ENCODE assay signal across 16 cellular contexts in genomic region chr3:13559751-13560540, GRCh38. TPM values are rescaled to one million over a fixed set of nuclear protein-coding genes. Genes with fewer than 3 reads are reported as not detected.
DNase-seq lines count a peak whose midpoint lies in the region; ATAC-seq, FAIRE-seq and TF ChIP-seq lines count a peak whose summit lies in the region.
"Had no signal": no experiment of that assay in that cellular context is flagged by ENCODE, and none has a peak within 500 bp of the region (broad histone marks: within the 10 kb centered on the region; RNA-seq: fewer than 3 reads in every experiment).

No MANE protein-coding gene starts in this region.

- peak overlapping the region; percentile 7 for H3K27ac ChIP-seq in endodermal cell (ENCODE audit: low read depth, low read length)
- peak overlapping the region; percentile 9 for H3K27ac ChIP-seq in right cardiac atrium (ENCODE audit: low read length)
- H3K27ac ChIP-seq in subcutaneous abdominal adipose tissue (ENCODE audit: low read depth, low read length) = peak overlapping the region; percentile 39
- H3K27ac ChIP-seq in transverse colon = no peak overlapping the region
- H3K27ac ChIP-seq: SJSA1 had no signal

- no peak for TF ChIP-seq EP300 in transverse colon (IDR thresholded peaks at IDR 0.05; ENCODE audit: low read depth)

- H3K9me3 ChIP-seq in endodermal cell (ENCODE audit: control insufficient read depth, low read length) (no peaks in the 10 kb centered on the region), right cardiac atrium (ENCODE audit: control insufficient read depth, low read length) (no peaks in the 10 kb centered on the region), subcutaneous abdominal adipose tissue (ENCODE audit: control insufficient read depth in 5 of 5, low read length in 5 of 5) (peaks cover 0 to 3% (median 0%) of the 10 kb centered on the region in 5 donors), transverse colon (no peaks in the 10 kb centered on the region)
- H3K9me3 ChIP-seq: BE2C, SJSA1 had no signal

- H3K27me3 Mint-ChIP-seq in endodermal cell (ENCODE audit: insufficient read depth) = no peaks in the 10 kb centered on the region

- no peak for FAIRE-seq in urothelium cell line (lab: Jason Lieb, UNC)

- H3K4me1 ChIP-seq in endodermal cell (ENCODE audit: control insufficient read depth, insufficient read depth, low read length) (peaks cover 7% of the 10 kb centered on the region), right cardiac atrium (ENCODE audit: control insufficient read depth, insufficient read depth, low read length) (peaks cover 6% of the 10 kb centered on the region), subcutaneous abdominal adipose tissue (ENCODE audit: control insufficient read depth in 5 of 5, insufficient read depth in 5 of 5, low read length in 5 of 5) (peaks cover 5 to 68% (median 45%) of the 10 kb centered on the region in 5 donors), transverse colon (no peaks in the 10 kb centered on the region)
- H3K4me1 ChIP-seq: SJSA1 had no signal

- no peaks in the 10 kb centered on the region for H3K36me3 ChIP-seq in endodermal cell (ENCODE audit: control insufficient read depth, insufficient read depth, low read length)
- H3K36me3 ChIP-seq in subcutaneous abdominal adipose tissue (ENCODE audit: control insufficient read depth in 5 of 5, insufficient read depth in 5 of 5, low read length in 5 of 5) = peaks cover 0 to 6% (median 0%) of the 10 kb centered on the region in 5 donors
- H3K36me3 ChIP-seq in transverse colon = no peaks in the 10 kb centered on the region
- H3K36me3 ChIP-seq: BE2C, SJSA1 had no signal

- in situ Hi-C loops in transverse colon (cut with MboI; ENCODE audit: low pct_ligation_motif_present in 1 of 4, low pct_unique_long_range_greater_than_20kb in 1 of 4, low sequenced_read_pairs in 3 of 4) = no loop called here

- peaks cover 16% of the 10 kb centered on the region for H3K4me1 Mint-ChIP-seq in endodermal cell

- DNase-seq in NCI-H226 (peak; percentile 94), endodermal cell (no peak), right cardiac atrium (peak; percentile 74 to 83 (median 83)), iPS-NIHi11 (ENCODE audit: low spot score) (no peak), transverse colon (no peak), urothelium cell line (ENCODE audit: low spot score) (no peak)
- no peak for DNase-seq in activated CD4-positive, alpha-beta T cell treated with anti-CD3 and anti-CD28 coated beads for 48 hours
- DNase-seq: activated CD4-positive, alpha-beta T cell treated with anti-CD3 and anti-CD28 coated beads, Interleukin-2, amount 50 U/mL, for 4 hours; activated T-cell treated with anti-CD3 and anti-CD28 coated beads, Interleukin-2, amount 50 U/mL, for 4 hours; BE2C; NCI-H1048; stimulated activated naive CD8-positive, alpha-beta T cell treated with anti-CD3 and anti-CD28 coated beads, Interleukin-15, amount 100 ng/mL, for 72 hours had no signal

- H3K4me3 Mint-ChIP-seq in endodermal cell = no peak overlapping the region
- H3K4me3 Mint-ChIP-seq: activated T-cell treated with anti-CD3 and anti-CD28 coated beads, Interleukin-2, amount 50 U/mL, for 4 hours; stimulated activated naive CD8-positive, alpha-beta T cell treated with anti-CD3 and anti-CD28 coated beads, Interleukin-15, amount 100 ng/mL, for 72 hours had no signal

- WGBS in endodermal cell (ENCODE audit: insufficient coverage in 1 of 2, insufficient read length in 1 of 2), 2 experiments = 92 to 94% methylated on average over 5 to 12 of the region's 12 CpGs
- WGBS in right cardiac atrium = 36% methylated on average over 12 of the region's 12 CpGs
- WGBS in transverse colon (ENCODE audit: low coverage in 1 of 2), 2 donors = 48 to 56% methylated on average over 2 to 12 of the region's 12 CpGs

- ATAC-seq in right cardiac atrium = peak; percentile 67 to 86
- ATAC-seq: activated T-cell treated with anti-CD3 and anti-CD28 coated beads, Interleukin-2, amount 50 U/mL, for 4 hours; stimulated activated naive CD8-positive, alpha-beta T cell treated with anti-CD3 and anti-CD28 coated beads, Interleukin-15, amount 100 ng/mL, for 72 hours had no signal

- intact Hi-C loops in right cardiac atrium (cut with DNase I) = loop anchor here in 1 of 4 donors (10.0 kb wide), 1 partner anchor 65 kb away; no protein-coding TSS in a partner anchor
- intact Hi-C loops in transverse colon (cut with DNase I; ENCODE audit: low total_unique reads) = no loop called here

- TF ChIP-seq CTCF in endodermal cell (conservative IDR thresholded peaks at IDR 0.05) = no peak
- TF ChIP-seq CTCF in transverse colon (IDR thresholded peaks at IDR 0.05) = no peak

- H3K9me3 Mint-ChIP-seq in endodermal cell = no peaks in the 10 kb centered on the region
- H3K9me3 Mint-ChIP-seq: activated T-cell treated with anti-CD3 and anti-CD28 coated beads, Interleukin-2, amount 50 U/mL, for 4 hours; stimulated activated naive CD8-positive, alpha-beta T cell treated with anti-CD3 and anti-CD28 coated beads, Interleukin-15, amount 100 ng/mL, for 72 hours had no signal

- no peak overlapping the region for H3K9ac ChIP-seq in endodermal cell (ENCODE audit: extremely low read depth, low read length, poor library complexity, severe bottlenecking)
- H3K9ac ChIP-seq in subcutaneous abdominal adipose tissue (ENCODE audit: low read length in 5 of 5) = peak overlapping the region in 1 of 5 donors; percentile 13

- TF ChIP-seq POLR2A in transverse colon (IDR thresholded peaks at IDR 0.05) = no peak

- H3K4me3 ChIP-seq in endodermal cell (ENCODE audit: low read length) = no peak overlapping the region
- H3K4me3 ChIP-seq in right cardiac atrium (ENCODE audit: low read length) = no peak overlapping the region
- no peak overlapping the region for H3K4me3 ChIP-seq in subcutaneous abdominal adipose tissue (ENCODE audit: low read depth in 1 of 5, low read length in 5 of 5)
- H3K4me3 ChIP-seq in transverse colon = no peak overlapping the region
- H3K4me3 ChIP-seq: SJSA1 had no signal

- H3K36me3 Mint-ChIP-seq in endodermal cell (ENCODE audit: low read depth) = peaks cover 2% of the 10 kb centered on the region
- H3K36me3 Mint-ChIP-seq: IgD-negative memory B cell had no signal

- H3K27ac Mint-ChIP-seq in endodermal cell = no peak overlapping the region
- H3K27ac Mint-ChIP-seq: IgD-negative memory B cell; progenitor cell of endocrine pancreas; stimulated activated naive CD8-positive, alpha-beta T cell treated with anti-CD3 and anti-CD28 coated beads, Interleukin-15, amount 100 ng/mL, for 72 hours had no signal

- H3K27me3 ChIP-seq in endodermal cell (ENCODE audit: control insufficient read depth, insufficient read depth, low read length, poor library complexity, severe bottlenecking) = no peaks in the 10 kb centered on the region
- no peaks in the 10 kb centered on the region for H3K27me3 ChIP-seq in right cardiac atrium (ENCODE audit: control insufficient read depth, insufficient read depth)
- H3K27me3 ChIP-seq in subcutaneous abdominal adipose tissue (ENCODE audit: control insufficient read depth in 5 of 5, insufficient read depth in 4 of 5, low read length in 5 of 5) = peaks cover 0 to 7% (median 2%) of the 10 kb centered on the region in 5 donors
- H3K27me3 ChIP-seq in transverse colon = no peaks in the 10 kb centered on the region
- H3K27me3 ChIP-seq: BE2C, SJSA1 had no signal

RNA-seq across cellular contexts. Expression of gene FBLN2, which starts 11.0 kb away (rescaled TPM):
- 100 to 1,000 TPM in 1 of 2 donors, 10 to 100 TPM in 1; 86.1 to 136 TPM for total RNA-seq in endodermal cell
- 68.2 TPM for polyA plus RNA-seq in endodermal cell (2013, experiment 1 of 2)
- polyA plus RNA-seq in endodermal cell (2013, experiment 2 of 2) = 78.4 TPM
- 100 to 1,000 TPM; 165 to 323 (median 258) TPM for total RNA-seq in right cardiac atrium
- polyA plus RNA-seq in right cardiac atrium = 124 TPM
- 10 to 100 TPM; 23.0 to 51.5 (median 31.4) TPM for total RNA-seq in transverse colon

Comparison
In these comparisons a context has a peak if more than half of its experiments do, and no peak if none do; other contexts are left out.
1. DNase-seq: peak in NCI-H226 (single experiment) and right cardiac atrium (3 of 3); none in endodermal cell (single experiment), activated CD4-positive, alpha-beta T cell treated with anti-CD3 and anti-CD28 coated beads for 48 hours (single experiment), iPS-NIHi11 (single experiment), transverse colon (single experiment) and urothelium cell line (single experiment).
2. H3K27ac ChIP-seq: peak in endodermal cell (single experiment), right cardiac atrium (single experiment) and subcutaneous abdominal adipose tissue (single experiment); none in transverse colon (0 of 4).